8 cellular contexts compared by ENCODE assay signal in the genomic region with DNA sequence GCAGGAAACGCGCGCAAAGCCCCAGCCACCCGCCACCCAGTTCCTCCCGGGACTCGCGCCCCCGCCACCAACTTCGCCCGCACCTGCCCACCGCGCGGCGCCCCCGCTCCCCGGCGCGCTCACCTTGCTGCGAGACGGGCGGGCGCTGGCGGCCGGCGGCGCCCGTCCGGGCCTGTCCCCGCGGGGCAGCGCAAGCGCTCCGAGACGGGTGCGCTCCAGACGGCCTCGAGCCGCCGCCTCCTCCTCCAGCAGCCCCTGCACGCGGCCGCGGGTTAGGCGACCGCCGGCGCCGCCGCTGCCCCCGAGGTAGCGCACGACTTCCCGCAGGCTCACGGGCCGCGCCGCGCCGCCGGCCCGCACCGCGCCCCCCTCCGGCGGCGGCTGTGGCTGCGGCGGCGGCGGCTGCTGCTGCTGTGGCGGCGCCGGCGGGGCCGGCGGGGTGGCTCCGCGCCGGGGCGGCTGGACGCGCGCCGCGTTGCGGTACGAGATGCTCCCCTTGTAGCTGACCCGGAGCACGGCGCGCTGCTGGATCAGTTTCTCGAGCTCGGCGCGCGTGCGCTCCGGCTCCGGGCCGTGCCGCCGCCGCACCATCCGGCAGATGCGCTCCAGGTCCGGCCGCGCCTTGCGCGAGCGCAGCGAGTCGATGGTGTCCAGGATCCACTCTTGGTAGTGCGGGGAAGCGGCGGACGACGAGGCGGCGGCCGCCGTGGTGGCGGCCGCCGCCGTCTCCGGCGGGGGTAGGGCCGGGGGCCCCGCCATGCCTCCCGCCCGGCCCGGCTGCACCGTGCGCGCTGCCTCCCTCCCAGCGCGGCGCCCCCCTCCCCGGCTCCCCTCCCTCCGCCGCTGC.
DNase-seq lines count a peak whose midpoint lies in the region; ATAC-seq lines count a peak whose summit lies in the region.

No MANE protein-coding gene starts in this region.

- H3K27me3 ChIP-seq in HUES48 (ENCODE audit: control insufficient read depth, insufficient read depth, low read length) = peaks cover 11% of the 10 kb centered on the region

- peaks cover 17% of the 10 kb centered on the region for H3K36me3 ChIP-seq in HUES48 (ENCODE audit: control insufficient read depth, insufficient read depth, low read length)

- DNase-seq in NCI-H2029 (lab: John Stamatoyannopoulos, UW) = peak; percentile 35
- no peak for DNase-seq in NCI-H2029 treated with DMSO at 0.1 percent for 48 hours (lab: John Stamatoyannopoulos, UW)
- peak; percentile 58 for DNase-seq in UCSD-AML1 (lab: John Stamatoyannopoulos, UW; ENCODE audit: unreplicated experiment)
- DNase-seq in central memory CD4-positive, alpha-beta T cell = peak; percentile 23
- peak; percentile 66 for DNase-seq in kidney tubule cell (ENCODE audit: low spot score)
- DNase-seq in stimulated activated CD4-positive, alpha-beta T cell treated with anti-CD3 and anti-CD28 coated beads, Interleukin-4, amount 100 ng/mL, for 4 hours = peak; percentile 45 to 50

- H3K4me1 ChIP-seq in HUES48 (ENCODE audit: control insufficient read depth, insufficient read depth, low read length) = peaks cover 4% of the 10 kb centered on the region; the same call in 1 of the 2 replicates

- peak overlapping the region; percentile 69 for H3K4me3 ChIP-seq in HUES48 (ENCODE audit: low read depth, low read length)

- no peaks in the 10 kb centered on the region for H3K9me3 ChIP-seq in HUES48 (ENCODE audit: control insufficient read depth, insufficient read depth, low read length)

- peak overlapping the region; percentile 68 for H3K27ac ChIP-seq in HUES48 (ENCODE audit: low read depth, low read length)

- H3K9ac ChIP-seq in HUES48 (ENCODE audit: low read depth, low read length) = no peak overlapping the region

- no peak for ATAC-seq in GM21447 (IDR thresholded peaks at IDR 0.05; ENCODE audit: unreplicated experiment)
